ENCODE assay signal across 8 cellular contexts in genomic region chr7:2978403-2978802, GRCh38.
DNase-seq lines count a peak whose midpoint lies in the region; ATAC-seq and TF ChIP-seq lines count a peak whose summit lies in the region.

No MANE protein-coding gene starts in this region.

- no peak for TF ChIP-seq CTCF in ascending aorta (IDR thresholded peaks at IDR 0.05)

- ATAC-seq in GM21447 (IDR thresholded peaks at IDR 0.05; ENCODE audit: unreplicated experiment) (peak; percentile 81), left colon (peak; percentile 87), SK-N-SH treated with all-trans-retinoic acid at 6 μM for 48 hours (no peak)
- peak; percentile 87 to 88 for ATAC-seq in activated T-cell treated with anti-CD3 and anti-CD28 coated beads, Interleukin-2, amount 50 U/mL, for 72 hours (replicated peaks in 1 of 2)

- no peak overlapping the region for H2AFZ ChIP-seq in Karpas-422 (ENCODE audit: low read length)

- no peaks in the 10 kb centered on the region for H3K27me3 Mint-ChIP-seq in activated T-cell treated with anti-CD3 and anti-CD28 coated beads, Interleukin-2, amount 50 U/mL, for 72 hours (ENCODE audit: low read depth)

- peaks cover 34% of the 10 kb centered on the region for H3K4me1 ChIP-seq in Karpas-422 (ENCODE audit: low read length)
- H3K4me1 ChIP-seq in ascending aorta: no peaks in the 10 kb centered on the region

- peak overlapping the region; percentile 66 for H3K9ac ChIP-seq in Karpas-422 (ENCODE audit: low read length)

- peaks cover 79% of the 10 kb centered on the region for H3K4me1 Mint-ChIP-seq in activated T-cell treated with anti-CD3 and anti-CD28 coated beads, Interleukin-2, amount 50 U/mL, for 72 hours (ENCODE audit: low read depth)

- no peaks in the 10 kb centered on the region for H3K9me3 Mint-ChIP-seq in activated T-cell treated with anti-CD3 and anti-CD28 coated beads, Interleukin-2, amount 50 U/mL, for 72 hours

- intact Hi-C loops in left colon (cut with DNase I, micrococcal nuclease): no loop called here
- intact Hi-C loops in ascending aorta (cut with DNase I): no loop called here

- H3K36me3 ChIP-seq in Karpas-422 (ENCODE audit: insufficient read depth, low read length) (no peaks in the 10 kb centered on the region), ascending aorta (no peaks in the 10 kb centered on the region)

- H3K4me3 ChIP-seq in Karpas-422 (ENCODE audit: low read length) (peak overlapping the region; percentile 65), ascending aorta (peak overlapping the region in 1 of 2 donors; percentile 19)

- H3K27ac ChIP-seq in Karpas-422 (ENCODE audit: low read length) (peak overlapping the region; percentile 85), ascending aorta (no peak overlapping the region)

- H3K79me2 ChIP-seq in Karpas-422 (ENCODE audit: low read length): peaks cover 8% of the 10 kb centered on the region

- H3K9me3 ChIP-seq in Karpas-422 (ENCODE audit: low read length): no peaks in the 10 kb centered on the region
- H3K9me3 ChIP-seq in ascending aorta: no peaks in the 10 kb centered on the region

- H3K27ac Mint-ChIP-seq in activated T-cell treated with anti-CD3 and anti-CD28 coated beads, Interleukin-2, amount 50 U/mL, for 72 hours: peak overlapping the region; percentile 82

- H3K27me3 ChIP-seq in Karpas-422 (ENCODE audit: low read length) (no peaks in the 10 kb centered on the region), ascending aorta (no peaks in the 10 kb centered on the region)

- peak overlapping the region; percentile 81 to 84 for H3K4me3 Mint-ChIP-seq in activated T-cell treated with anti-CD3 and anti-CD28 coated beads, Interleukin-2, amount 50 U/mL, for 72 hours

- H3K9me2 ChIP-seq in Karpas-422 (replicated peaks; ENCODE audit: insufficient read depth, low read length): no peaks in the 10 kb centered on the region

- DNase-seq in CD1c-positive myeloid dendritic cell (ENCODE audit: extremely low spot score) (peak; percentile 35), Karpas-422 (peak; percentile 80), left colon (peak; percentile 67 to 82), ascending aorta (ENCODE audit: low spot score in 2 of 2) (no peak)
- peak; percentile 87 for DNase-seq in activated T-cell treated with anti-CD3 and anti-CD28 coated beads, Interleukin-2, amount 50 U/mL, for 72 hours
- peak; percentile 43 to 74 for DNase-seq in stimulated activated CD8-positive, alpha-beta memory T cell treated with anti-CD3 and anti-CD28 coated beads, Interleukin-4, amount 100 ng/mL, for 4 hours (ENCODE audit: low read depth in 2 of 2, low spot score in 1 of 2)

- peaks cover 24% of the 10 kb centered on the region for H4K20me1 ChIP-seq in Karpas-422 (ENCODE audit: insufficient read depth, low read depth, low read length)

- peaks cover 6 to 13% of the 10 kb centered on the region in 2 donors for H3K36me3 Mint-ChIP-seq in activated T-cell treated with anti-CD3 and anti-CD28 coated beads, Interleukin-2, amount 50 U/mL, for 72 hours (ENCODE audit: insufficient read depth in 2 of 2)

- peak overlapping the region; percentile 79 for H3K4me2 ChIP-seq in Karpas-422 (ENCODE audit: low read depth, low read length, poor library complexity, severe bottlenecking)

TF ChIP-seq in SK-N-SH treated with all-trans-retinoic acid at 6 μM for 48 hours, 23 proteins besides CTCF, POLR2A, EP300 and RAD21:
- no peak for TF ChIP-seq TSHZ2 (CRISPR knock-in tag; IDR thresholded peaks at IDR 0.05)
- no peak for TF ChIP-seq RARB (CRISPR knock-in tag; IDR thresholded peaks at IDR 0.05)
- TF ChIP-seq SNAI2 (CRISPR knock-in tag; IDR thresholded peaks at IDR 0.05): no peak
- TF ChIP-seq CSDC2 (CRISPR knock-in tag; IDR thresholded peaks at IDR 0.05): no peak
- TF ChIP-seq ZNF565 (CRISPR knock-in tag; conservative IDR thresholded peaks at IDR 0.05; ENCODE audit: low read depth): no peak
- TF ChIP-seq TCF4 (CRISPR knock-in tag; IDR thresholded peaks at IDR 0.05; ENCODE audit: borderline replicate concordance): no peak
- no peak for TF ChIP-seq TOX (CRISPR knock-in tag; IDR thresholded peaks at IDR 0.05; ENCODE audit: borderline replicate concordance)
- TF ChIP-seq GLIS3 (CRISPR knock-in tag; IDR thresholded peaks at IDR 0.05): no peak
- no peak for TF ChIP-seq ESRRG (CRISPR knock-in tag; IDR thresholded peaks at IDR 0.05)
- TF ChIP-seq ZNF70 (CRISPR knock-in tag; IDR thresholded peaks at IDR 0.05): no peak
TF ChIP-seq in SK-N-SH treated with all-trans-retinoic acid at 6 μM for 48 hours: peak in this region for 0.

Comparison
In these comparisons a context has a peak if more than half of its experiments do, and no peak if none do; other contexts are left out.
1. DNase-seq: peak in CD1c-positive myeloid dendritic cell (single experiment), Karpas-422 (single experiment), activated T-cell treated with anti-CD3 and anti-CD28 coated beads, Interleukin-2, amount 50 U/mL, for 72 hours (2 of 2), left colon (2 of 2) and stimulated activated CD8-positive, alpha-beta memory T cell treated with anti-CD3 and anti-CD28 coated beads, Interleukin-4, amount 100 ng/mL, for 4 hours (2 of 2); none in ascending aorta (0 of 2).